19 cellular contexts compared by ENCODE assay signal in genomic region chr1:21866629-21867009, GRCh38. TPM values are rescaled to one million over a fixed set of nuclear protein-coding genes. Genes with fewer than 3 reads are reported as not detected.
DNase-seq lines count a peak whose midpoint lies in the region; ATAC-seq and TF ChIP-seq lines count a peak whose summit lies in the region.
"Had no signal": no experiment of that assay in that cellular context is flagged by ENCODE, and none has a peak within 500 bp of the region (broad histone marks: within the 10 kb centered on the region; RNA-seq: fewer than 3 reads in every experiment).

No MANE protein-coding gene starts in this region.

- no peaks in the 10 kb centered on the region for H3K79me2 ChIP-seq in OCI-LY7 (ENCODE audit: insufficient read depth, low read depth, low read length)

- peak overlapping the region; percentile 56; the same call in 1 of the 2 replicates for H2AFZ ChIP-seq in OCI-LY7 (ENCODE audit: low read length)

- POLR2A ChIA-PET in OCI-LY7 (lab: Charles Lee) = interaction anchor here (0.6 to 1.0 kb wide), 5 partner anchors 16 to 1452 kb away, joined by 3 to 4 read pairs (median 3); partner anchors contain the start of gene USP48
- POLR2A ChIA-PET in activated CD4-positive, alpha-beta memory T cell treated with anti-CD3 and anti-CD28 coated beads, Interleukin-2, amount 10 ng/mL, durations not matched to agents 7 days and 5 days (lab: Charles Lee) = no interaction called here

- no peaks in the 10 kb centered on the region for H3K27me3 Mint-ChIP-seq in neural crest cell (ENCODE audit: low read depth)
- no peaks in the 10 kb centered on the region for H3K27me3 Mint-ChIP-seq in activated CD4-positive, alpha-beta memory T cell treated with anti-CD3 and anti-CD28 coated beads, Interleukin-2, amount 10 ng/mL, durations not matched to agents 7 days and 5 days

- no peak overlapping the region for H3K4me3 Mint-ChIP-seq in neural crest cell
- H3K4me3 Mint-ChIP-seq in activated CD4-positive, alpha-beta memory T cell treated with anti-CD3 and anti-CD28 coated beads, Interleukin-2, amount 10 ng/mL, durations not matched to agents 7 days and 5 days = no peak overlapping the region

- intact Hi-C loops in OCI-LY7 (cut with micrococcal nuclease; ENCODE audit: unreplicated experiment) = no loop called here

- CTCF ChIA-PET in OCI-LY7 (lab: Charles Lee; ENCODE audit: unreplicated experiment) = no interaction called here
- CTCF ChIA-PET in activated CD4-positive, alpha-beta memory T cell treated with anti-CD3 and anti-CD28 coated beads, Interleukin-2, amount 10 ng/mL, durations not matched to agents 7 days and 5 days (lab: Charles Lee) = interaction anchor here (0.6 kb wide), 2 partner anchors 255 to 314 kb away, joined by 3 read pairs; no protein-coding TSS in a partner anchor

- peaks cover 5% of the 10 kb centered on the region for H3K36me3 Mint-ChIP-seq in neural crest cell (ENCODE audit: low read depth)
- no peaks in the 10 kb centered on the region for H3K36me3 Mint-ChIP-seq in activated CD4-positive, alpha-beta memory T cell treated with anti-CD3 and anti-CD28 coated beads, Interleukin-2, amount 10 ng/mL, durations not matched to agents 7 days and 5 days (ENCODE audit: low read depth)

- ATAC-seq in GM21737 (IDR thresholded peaks at IDR 0.05; ENCODE audit: unreplicated experiment) = peak; percentile 6
- no peak for ATAC-seq in HG03442 (IDR thresholded peaks at IDR 0.05; ENCODE audit: unreplicated experiment)
- no peak for ATAC-seq in HG03025 (IDR thresholded peaks at IDR 0.05; ENCODE audit: low FRiP score, unreplicated experiment)
- ATAC-seq: heart left ventricle, pancreas, SK-N-SH treated with all-trans-retinoic acid at 6 μM for 48 hours had no signal

- H3K4me2 ChIP-seq in OCI-LY7 (ENCODE audit: low read length) = peak overlapping the region; percentile 63

- H3K36me3 ChIP-seq in OCI-LY7 (ENCODE audit: insufficient read depth, low read length) = no peaks in the 10 kb centered on the region
- H3K36me3 ChIP-seq in H7 (replicated peaks; ENCODE audit: control insufficient read depth, insufficient read depth, low read length) = peaks cover 20% of the 10 kb centered on the region
- H3K36me3 ChIP-seq: BE2C had no signal

- no peaks in the 10 kb centered on the region for H3K9me3 ChIP-seq in OCI-LY7 (ENCODE audit: low read length)
- H3K9me3 ChIP-seq: ascending aorta, BE2C, heart left ventricle, pancreas, suprapubic skin had no signal

- peaks cover 30% of the 10 kb centered on the region for H3K4me1 ChIP-seq in OCI-LY7 (ENCODE audit: insufficient read depth, low read length, poor library complexity, severe bottlenecking)
- H3K4me1 ChIP-seq: BE2C, pancreas had no signal

- peak; percentile 53 for DNase-seq in GM10266 (ENCODE audit: extremely low spot score)
- DNase-seq in OCI-LY7 (ENCODE audit: low spot score) = no peak
- DNase-seq in neural crest cell (ENCODE audit: low read depth, low spot score) = no peak
- DNase-seq in activated CD4-positive, alpha-beta memory T cell treated with anti-CD3 and anti-CD28 coated beads, Interleukin-2, amount 10 ng/mL, durations not matched to agents 7 days and 5 days = no peak
- DNase-seq in H7 = no peak
- DNase-seq: activated CD8-positive, alpha-beta memory T cell treated with anti-CD3 and anti-CD28 coated beads for 24 hours; activated effector memory CD4-positive, alpha-beta T cell treated with anti-CD3 and anti-CD28 coated beads, Interleukin-2, amount 50 U/mL, for 16 hours; BE2C; DND-41; heart left ventricle; kidney glomerular epithelial cell; pancreas had no signal

- H3K9me2 ChIP-seq in OCI-LY7 (ENCODE audit: insufficient read depth, low read length) = no peaks in the 10 kb centered on the region

- no peaks in the 10 kb centered on the region for H4K20me1 ChIP-seq in OCI-LY7 (ENCODE audit: insufficient read depth, low read length)

- no peak for TF ChIP-seq CTCF in GM10266 (IDR thresholded peaks at IDR 0.05; ENCODE audit: control insufficient read depth, insufficient read depth, low read depth, missing control alignments)
- no peak for TF ChIP-seq CTCF in OCI-LY7 (conservative IDR thresholded peaks at IDR 0.05; ENCODE audit: low read length)
- TF ChIP-seq CTCF in neural crest cell (conservative IDR thresholded peaks at IDR 0.05) = no peak

- H3K27me3 ChIP-seq in H7 (ENCODE audit: control insufficient read depth, insufficient read depth, low read length) = no peaks in the 10 kb centered on the region
- H3K27me3 ChIP-seq: ascending aorta, BE2C, heart left ventricle, pancreas, suprapubic skin had no signal

- H3K4me1 Mint-ChIP-seq in neural crest cell = peaks cover 27% of the 10 kb centered on the region
- H3K4me1 Mint-ChIP-seq in activated CD4-positive, alpha-beta memory T cell treated with anti-CD3 and anti-CD28 coated beads, Interleukin-2, amount 10 ng/mL, durations not matched to agents 7 days and 5 days = no peaks in the 10 kb centered on the region

- H3K27ac ChIP-seq in OCI-LY7 (ENCODE audit: low read depth, low read length, poor library complexity, severe bottlenecking) = peak overlapping the region; percentile 75
- H3K27ac ChIP-seq: pancreas, suprapubic skin had no signal

- H3K4me3 ChIP-seq in OCI-LY7 (ENCODE audit: low read depth, low read length, poor library complexity, severe bottlenecking) (no peak overlapping the region), H7 (ENCODE audit: insufficient read depth, low read depth, low read length) (no peak overlapping the region)
- H3K4me3 ChIP-seq: ascending aorta, coronary artery, heart left ventricle, pancreas, suprapubic skin had no signal

- H3K27ac Mint-ChIP-seq in neural crest cell (ENCODE audit: unreplicated experiment) = peak overlapping the region; percentile 57
- no peak overlapping the region for H3K27ac Mint-ChIP-seq in activated CD4-positive, alpha-beta memory T cell treated with anti-CD3 and anti-CD28 coated beads, Interleukin-2, amount 10 ng/mL, durations not matched to agents 7 days and 5 days

- no TSS peak for BruUV-seq in OCI-LY7 (replicated peaks; lab: Mats Ljungman, UMichigan)

- H3K9me3 Mint-ChIP-seq in neural crest cell = no peaks in the 10 kb centered on the region
- H3K9me3 Mint-ChIP-seq in activated CD4-positive, alpha-beta memory T cell treated with anti-CD3 and anti-CD28 coated beads, Interleukin-2, amount 10 ng/mL, durations not matched to agents 7 days and 5 days = no peaks in the 10 kb centered on the region

RNA-seq across cellular contexts. Expression of gene LDLRAD2, which starts 54.6 kb away (rescaled TPM):
- total RNA-seq in OCI-LY7 (2014; rRNA removed; shearing (Covaris generic)) = not detected in 2 replicates
- total RNA-seq in OCI-LY7 (2022) = not detected in 2 replicates
- total RNA-seq in neural crest cell = 0.40 and 0.55 TPM in 2 replicates
- total RNA-seq in activated CD4-positive, alpha-beta memory T cell treated with anti-CD3 and anti-CD28 coated beads, Interleukin-2, amount 10 ng/mL, durations not matched to agents 7 days and 5 days = not detected
- 0.97 and 1.3 TPM in 2 replicates for total RNA-seq in H7 (2014; rRNA removed; shearing (Covaris generic))
- total RNA-seq: ascending aorta had no signal
